Comparison of ENCODE assay signal across 1 cellular context in the genomic region with DNA sequence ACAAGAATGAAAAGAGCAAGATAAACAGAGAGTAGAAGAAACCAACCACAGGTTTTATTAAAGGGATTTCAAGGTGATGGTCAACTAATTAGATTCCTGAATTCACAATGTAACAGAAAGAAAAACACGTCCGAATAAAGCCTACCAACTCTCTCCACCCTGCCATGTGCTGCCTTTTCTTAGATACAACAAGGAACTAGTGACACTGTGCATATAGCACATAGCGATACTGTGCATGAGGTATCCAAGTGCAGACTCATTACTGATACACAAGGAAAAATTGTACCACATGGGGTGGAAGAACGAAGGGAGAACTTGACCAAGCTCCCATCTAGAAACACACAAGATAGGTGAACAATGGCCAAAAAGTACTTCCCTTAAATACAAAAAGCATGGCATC.
TF ChIP-seq lines count a peak whose summit lies in the region.

No MANE protein-coding gene starts in this region.

TF ChIP-seq in IMR-90, 13 proteins besides CTCF, POLR2A, EP300 and RAD21:
- TF ChIP-seq, protein P1, sequence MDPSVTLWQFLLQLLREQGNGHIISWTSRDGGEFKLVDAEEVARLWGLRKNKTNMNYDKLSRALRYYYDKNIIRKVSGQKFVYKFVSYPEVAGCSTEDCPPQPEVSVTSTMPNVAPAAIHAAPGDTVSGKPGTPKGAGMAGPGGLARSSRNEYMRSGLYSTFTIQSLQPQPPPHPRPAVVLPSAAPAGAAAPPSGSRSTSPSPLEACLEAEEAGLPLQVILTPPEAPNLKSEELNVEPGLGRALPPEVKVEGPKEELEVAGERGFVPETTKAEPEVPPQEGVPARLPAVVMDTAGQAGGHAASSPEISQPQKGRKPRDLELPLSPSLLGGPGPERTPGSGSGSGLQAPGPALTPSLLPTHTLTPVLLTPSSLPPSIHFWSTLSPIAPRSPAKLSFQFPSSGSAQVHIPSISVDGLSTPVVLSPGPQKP (IDR thresholded peaks at IDR 0.05; ENCODE audit: borderline replicate concordance, low read depth, low read length), result no peak
- no peak for TF ChIP-seq MXI1 (IDR thresholded peaks at IDR 0.05; ENCODE audit: borderline replicate concordance, low read depth, low read length)
- TF ChIP-seq CEBPB (IDR thresholded peaks at IDR 0.05; ENCODE audit: low read depth, low read length), result no peak
- no peak for TF ChIP-seq CHD1 (IDR thresholded peaks at IDR 0.05; ENCODE audit: low read depth, low read length)
- TF ChIP-seq MAFK (IDR thresholded peaks at IDR 0.05; ENCODE audit: low read depth, low read length), result no peak
- no peak for TF ChIP-seq RFX5 (IDR thresholded peaks at IDR 0.05; ENCODE audit: low read depth, low read length)
- no peak for TF ChIP-seq MAZ (IDR thresholded peaks at IDR 0.05; ENCODE audit: borderline replicate concordance, low read depth, low read length)
- TF ChIP-seq, protein P2, sequence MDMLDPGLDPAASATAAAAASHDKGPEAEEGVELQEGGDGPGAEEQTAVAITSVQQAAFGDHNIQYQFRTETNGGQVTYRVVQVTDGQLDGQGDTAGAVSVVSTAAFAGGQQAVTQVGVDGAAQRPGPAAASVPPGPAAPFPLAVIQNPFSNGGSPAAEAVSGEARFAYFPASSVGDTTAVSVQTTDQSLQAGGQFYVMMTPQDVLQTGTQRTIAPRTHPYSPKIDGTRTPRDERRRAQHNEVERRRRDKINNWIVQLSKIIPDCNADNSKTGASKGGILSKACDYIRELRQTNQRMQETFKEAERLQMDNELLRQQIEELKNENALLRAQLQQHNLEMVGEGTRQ (IDR thresholded peaks at IDR 0.05; ENCODE audit: low read depth, low read length), result no peak
- no peak for TF ChIP-seq FOS (IDR thresholded peaks at IDR 0.05; ENCODE audit: low read depth, low read length)
- TF ChIP-seq NFE2L2 (IDR thresholded peaks at IDR 0.05; ENCODE audit: low read depth, low read length), result no peak
- TF ChIP-seq RCOR1 (IDR thresholded peaks at IDR 0.05; ENCODE audit: insufficient replicate concordance, low read length), result no peak
- TF ChIP-seq SMC3 (IDR thresholded peaks at IDR 0.05; ENCODE audit: low read depth, low read length), result no peak
- no peak for TF ChIP-seq BHLHE40 (IDR thresholded peaks at IDR 0.05; ENCODE audit: low read depth, low read length)
